8 cellular contexts compared by ENCODE assay signal in genomic region chr10:18651324-18652007, GRCh38. TPM values are rescaled to one million over a fixed set of nuclear protein-coding genes. Genes with fewer than 3 reads are reported as not detected.
A peak's percentile ranks its signal among the peaks of the same experiment; 100 is the strongest.
DNase-seq lines count a peak whose midpoint lies in the region; ATAC-seq and TF ChIP-seq lines count a peak whose summit lies in the region.

TSS of gene NSUN6 (minus strand) at chr10:18651587. CDS start at chr10:18651203, 384 bp downstream.

- H3K4me1 ChIP-seq in HUES64 (ENCODE audit: insufficient read depth, low read length): peaks cover 7% of the 10 kb centered on the region; the same call in 1 of the 2 replicates

- peak within 1 kb of the TSS; percentile 3; the same call in 1 of the 2 replicates for H3K27ac ChIP-seq in HUES64 (ENCODE audit: low read depth, low read length)

- peaks cover 20% of the 10 kb centered on the region for H3K36me3 ChIP-seq in HUES64 (ENCODE audit: insufficient read depth, low read length)

- H3K4me3 ChIP-seq in HUES64 (ENCODE audit: low read length) (peak within 1 kb of the TSS; percentile 74), epithelial cell of proximal tubule (ENCODE audit: low read depth, low read length) (peak within 1 kb of the TSS; percentile 94)

- no peaks in the 10 kb centered on the region for H3K9me3 ChIP-seq in HUES64 (ENCODE audit: insufficient read depth, low read depth, low read length)

- H3K9ac ChIP-seq in HUES64 (ENCODE audit: low read depth, low read length): peak within 1 kb of the TSS; percentile 77

- ATAC-seq in GM21423 (IDR thresholded peaks at IDR 0.05; ENCODE audit: unreplicated experiment): peak; percentile 98

- WGBS in HUES64: 1% methylated on average over 39 of the region's 39 CpGs

- DNase-seq in DMS 273 (lab: John Stamatoyannopoulos, UW; ENCODE audit: unreplicated experiment): peak; percentile 90
- peak; percentile 94 for DNase-seq in OCI-M1 (lab: John Stamatoyannopoulos, UW)
- peak; percentile 94 for DNase-seq in activated T-cell treated with anti-CD3 and anti-CD28 coated beads for 4 hours
- DNase-seq in epithelial cell of proximal tubule (ENCODE audit: low read depth): no peak
- DNase-seq in mucosa of gallbladder (ENCODE audit: low spot score): peak; percentile 92
- DNase-seq in stimulated activated CD8-positive, alpha-beta memory T cell treated with anti-CD3 and anti-CD28 coated beads, Interleukin-7, amount 100 ng/mL, for 1 hour (ENCODE audit: low read depth in 2 of 2): peak; percentile 92 to 94

- no peaks in the 10 kb centered on the region for H3K27me3 ChIP-seq in HUES64 (ENCODE audit: insufficient read depth, low read length)

- TF ChIP-seq CTCF in epithelial cell of proximal tubule (conservative IDR thresholded peaks at IDR 0.05; ENCODE audit: low read depth, low read length): no peak

RNA-seq across cellular contexts. Expression of gene NSUN6, which starts in this region (rescaled TPM):
- polyA plus RNA-seq in HUES64 (2013, experiment 1 of 2): 9.5 TPM
- polyA plus RNA-seq in HUES64 (2013, experiment 2 of 2): 11.2 TPM
- total RNA-seq in epithelial cell of proximal tubule (5.4 and 7.2 TPM in 2 replicates), mucosa of gallbladder (13.5 TPM)
